1 cellular context compared by ENCODE assay signal in genomic region chr2:12173271-12173942, GRCh38.
TF ChIP-seq lines count a peak whose summit lies in the region.

No MANE protein-coding gene starts in this region.

TF ChIP-seq in GM23338, 12 proteins besides CTCF, POLR2A, EP300 and RAD21 (continued from another document):
- TF ChIP-seq, protein P1, sequence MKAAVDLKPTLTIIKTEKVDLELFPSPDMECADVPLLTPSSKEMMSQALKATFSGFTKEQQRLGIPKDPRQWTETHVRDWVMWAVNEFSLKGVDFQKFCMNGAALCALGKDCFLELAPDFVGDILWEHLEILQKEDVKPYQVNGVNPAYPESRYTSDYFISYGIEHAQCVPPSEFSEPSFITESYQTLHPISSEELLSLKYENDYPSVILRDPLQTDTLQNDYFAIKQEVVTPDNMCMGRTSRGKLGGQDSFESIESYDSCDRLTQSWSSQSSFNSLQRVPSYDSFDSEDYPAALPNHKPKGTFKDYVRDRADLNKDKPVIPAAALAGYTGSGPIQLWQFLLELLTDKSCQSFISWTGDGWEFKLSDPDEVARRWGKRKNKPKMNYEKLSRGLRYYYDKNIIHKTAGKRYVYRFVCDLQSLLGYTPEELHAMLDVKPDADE (IDR thresholded peaks at IDR 0.05) = no peak
- TF ChIP-seq ZNF331 (CRISPR knock-in tag; IDR thresholded peaks at IDR 0.05; ENCODE audit: low read depth) (no peak), CREB1 (CRISPR knock-in tag; IDR thresholded peaks at IDR 0.05; ENCODE audit: low read depth) (no peak), ZNF114 (CRISPR knock-in tag; IDR thresholded peaks at IDR 0.05) (no peak), STAT1 (IDR thresholded peaks at IDR 0.05; ENCODE audit: unreplicated experiment) (no peak), NANOG (IDR thresholded peaks at IDR 0.05; ENCODE audit: borderline replicate concordance) (no peak), POLR2AphosphoS5 (IDR thresholded peaks at IDR 0.05; ENCODE audit: low read depth) (no peak), EZH2phosphoT487 (IDR thresholded peaks at IDR 0.05; ENCODE audit: unreplicated experiment) (no peak)
- TF ChIP-seq, protein P2, sequence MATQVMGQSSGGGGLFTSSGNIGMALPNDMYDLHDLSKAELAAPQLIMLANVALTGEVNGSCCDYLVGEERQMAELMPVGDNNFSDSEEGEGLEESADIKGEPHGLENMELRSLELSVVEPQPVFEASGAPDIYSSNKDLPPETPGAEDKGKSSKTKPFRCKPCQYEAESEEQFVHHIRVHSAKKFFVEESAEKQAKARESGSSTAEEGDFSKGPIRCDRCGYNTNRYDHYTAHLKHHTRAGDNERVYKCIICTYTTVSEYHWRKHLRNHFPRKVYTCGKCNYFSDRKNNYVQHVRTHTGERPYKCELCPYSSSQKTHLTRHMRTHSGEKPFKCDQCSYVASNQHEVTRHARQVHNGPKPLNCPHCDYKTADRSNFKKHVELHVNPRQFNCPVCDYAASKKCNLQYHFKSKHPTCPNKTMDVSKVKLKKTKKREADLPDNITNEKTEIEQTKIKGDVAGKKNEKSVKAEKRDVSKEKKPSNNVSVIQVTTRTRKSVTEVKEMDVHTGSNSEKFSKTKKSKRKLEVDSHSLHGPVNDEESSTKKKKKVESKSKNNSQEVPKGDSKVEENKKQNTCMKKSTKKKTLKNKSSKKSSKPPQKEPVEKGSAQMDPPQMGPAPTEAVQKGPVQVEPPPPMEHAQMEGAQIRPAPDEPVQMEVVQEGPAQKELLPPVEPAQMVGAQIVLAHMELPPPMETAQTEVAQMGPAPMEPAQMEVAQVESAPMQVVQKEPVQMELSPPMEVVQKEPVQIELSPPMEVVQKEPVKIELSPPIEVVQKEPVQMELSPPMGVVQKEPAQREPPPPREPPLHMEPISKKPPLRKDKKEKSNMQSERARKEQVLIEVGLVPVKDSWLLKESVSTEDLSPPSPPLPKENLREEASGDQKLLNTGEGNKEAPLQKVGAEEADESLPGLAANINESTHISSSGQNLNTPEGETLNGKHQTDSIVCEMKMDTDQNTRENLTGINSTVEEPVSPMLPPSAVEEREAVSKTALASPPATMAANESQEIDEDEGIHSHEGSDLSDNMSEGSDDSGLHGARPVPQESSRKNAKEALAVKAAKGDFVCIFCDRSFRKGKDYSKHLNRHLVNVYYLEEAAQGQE (IDR thresholded peaks at IDR 0.05; ENCODE audit: unreplicated experiment) = no peak
